In the genomic region with DNA sequence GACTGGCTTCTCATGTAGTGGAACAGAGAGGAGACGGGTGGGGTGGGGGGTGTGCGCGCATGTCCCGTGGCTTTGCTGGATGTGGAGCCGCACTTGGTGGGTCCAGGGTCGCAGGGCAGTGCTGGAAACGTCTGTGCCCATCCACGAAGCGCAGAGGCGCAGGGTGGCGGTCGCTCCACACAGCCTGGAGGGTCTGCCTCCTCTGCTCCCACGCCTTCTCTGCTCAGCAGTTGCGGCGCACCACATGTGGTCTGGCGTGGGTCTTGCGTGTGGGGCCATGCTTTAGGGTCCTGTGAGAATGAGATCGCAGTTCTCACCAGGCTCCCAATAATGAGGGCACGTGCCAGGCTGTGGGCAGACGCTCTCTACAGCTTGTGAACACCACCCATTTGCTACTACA, we compare ENCODE assay signal across 25 cellular contexts. TPM values are rescaled to one million over a fixed set of nuclear protein-coding genes. Genes with fewer than 3 reads are reported as not detected.
A peak's percentile ranks its signal among the peaks of the same experiment; 100 is the strongest.
DNase-seq lines count a peak whose midpoint lies in the region; ATAC-seq, FAIRE-seq and TF ChIP-seq lines count a peak whose summit lies in the region.
"Had no signal": no experiment of that assay in that cellular context is flagged by ENCODE, and none has a peak within 500 bp of the region (broad histone marks: within the 10 kb centered on the region; RNA-seq: fewer than 3 reads in every experiment).

No MANE protein-coding gene starts in this region.

- H3K27ac ChIP-seq in 22Rv1 (peak overlapping the region; percentile 58), fibroblast of lung (ENCODE audit: insufficient read depth, low read length) (no peak overlapping the region)

- H3K9me3 Mint-ChIP-seq in Caco-2 (ENCODE audit: unreplicated experiment) = no peaks in the 10 kb centered on the region
- H3K9me3 Mint-ChIP-seq: CD14-positive monocyte; CD4-positive, alpha-beta memory T cell; HFFc6; IgD-negative memory B cell had no signal

- H3K4me2 ChIP-seq in fibroblast of lung (ENCODE audit: extremely low read depth, insufficient read depth, low read length) = no peak overlapping the region

- H3K4me3 Mint-ChIP-seq in Caco-2 (ENCODE audit: unreplicated experiment) = no peak overlapping the region
- H3K4me3 Mint-ChIP-seq: CD14-positive monocyte; CD4-positive, alpha-beta memory T cell; HFFc6; IgD-negative memory B cell had no signal

- TF ChIP-seq CTCF in 22Rv1 (IDR thresholded peaks at IDR 0.05) (no peak), Caco-2 (IDR thresholded peaks at IDR 0.05; ENCODE audit: insufficient read depth in 1 of 2, low read depth in 1 of 2, low read length in 1 of 2, severe bottlenecking in 1 of 2, unreplicated experiment in 1 of 2) (no peak), bronchial epithelial cell (IDR thresholded peaks at IDR 0.05; ENCODE audit: insufficient read depth, low read length, severe bottlenecking) (no peak), fibroblast of lung (conservative IDR thresholded peaks at IDR 0.05 in 1 of 2, IDR thresholded peaks at IDR 0.05 in 1 of 2; ENCODE audit: low read depth in 1 of 2, low read length in 2 of 2) (no peak)

- CTCF ChIA-PET in Caco-2 (lab: Charles Lee) = no interaction called here

- peak overlapping the region; percentile 7 for H3K9ac ChIP-seq in fibroblast of lung (ENCODE audit: insufficient read depth, low read length)

- H4K20me1 ChIP-seq in fibroblast of lung (ENCODE audit: control insufficient read depth, extremely low read depth, insufficient read depth, low read length) = no peaks in the 10 kb centered on the region

- H3K36me3 ChIP-seq in Caco-2 (ENCODE audit: control insufficient read depth, insufficient read depth, low read length) (peaks cover 4% of the 10 kb centered on the region), bronchial epithelial cell (ENCODE audit: control insufficient read depth, insufficient read depth, low read length) (peaks cover 40% of the 10 kb centered on the region), fibroblast of lung (ENCODE audit: control insufficient read depth, insufficient read depth, low read length) (peaks cover 18% of the 10 kb centered on the region)

- no peak for DNase-seq in Caco-2
- no peak for DNase-seq in bronchial epithelial cell (ENCODE audit: low read depth)
- no peak for DNase-seq in fibroblast of lung (ENCODE audit: low read depth in 2 of 2)
- DNase-seq in effector CD8-positive, alpha-beta T cell (lab: John Stamatoyannopoulos, UW) = no peak
- no peak for DNase-seq in occipital lobe (lab: John Stamatoyannopoulos, UW)
- DNase-seq: ACHN; CD4-positive, alpha-beta memory T cell; DMS 273 treated with DMSO at 0.1 percent for 48 hours; DMS79; GDM1; GOT3; H7; HFFc6; KBM-7 had no signal

- no peaks in the 10 kb centered on the region for H3K79me2 ChIP-seq in fibroblast of lung (ENCODE audit: control insufficient read depth, insufficient read depth, low read length)

- no TSS peak for BruUV-seq in Caco-2 (replicated peaks; lab: Mats Ljungman, UMichigan)

- peak overlapping the region; percentile 7 for H3K27ac Mint-ChIP-seq in Caco-2 (ENCODE audit: unreplicated experiment)
- H3K27ac Mint-ChIP-seq: HFFc6, IgD-negative memory B cell had no signal

- POLR2A ChIA-PET in Caco-2 (lab: Charles Lee) = no interaction called here

- no peaks in the 10 kb centered on the region for H3K27me3 Mint-ChIP-seq in Caco-2 (ENCODE audit: insufficient read depth, unreplicated experiment)
- H3K27me3 Mint-ChIP-seq: CD4-positive, alpha-beta memory T cell; IgD-negative memory B cell had no signal

- H3K36me3 Mint-ChIP-seq in Caco-2 (ENCODE audit: insufficient read depth, unreplicated experiment) = peaks cover 83% of the 10 kb centered on the region
- H3K36me3 Mint-ChIP-seq: IgD-negative memory B cell had no signal

- no peaks in the 10 kb centered on the region for H3K9me3 ChIP-seq in Caco-2
- H3K9me3 ChIP-seq in fibroblast of lung (ENCODE audit: control insufficient read depth, insufficient read depth, low read depth, low read length) = no peaks in the 10 kb centered on the region

- intact Hi-C loops in Caco-2 (cut with micrococcal nuclease; ENCODE audit: unreplicated experiment) = loop anchor here (10.0 kb wide), 1 partner anchor 59 kb away; no protein-coding TSS in a partner anchor

- H3K27me3 ChIP-seq in Caco-2 (replicated peaks; ENCODE audit: control insufficient read depth, insufficient read depth, low read length) = no peaks in the 10 kb centered on the region
- H3K27me3 ChIP-seq in bronchial epithelial cell (ENCODE audit: control insufficient read depth, insufficient read depth, low read length) = no peaks in the 10 kb centered on the region
- H3K27me3 ChIP-seq in fibroblast of lung (ENCODE audit: control insufficient read depth, insufficient read depth, low read length) = no peaks in the 10 kb centered on the region

- FAIRE-seq in bronchial epithelial cell (lab: Jason Lieb, UNC) = peak; percentile 50
- FAIRE-seq: A204.1, GM12892, GM18507, HepG2 had no signal

- H3K4me1 Mint-ChIP-seq in Caco-2 (ENCODE audit: low read depth, unreplicated experiment) = no peaks in the 10 kb centered on the region
- H3K4me1 Mint-ChIP-seq: CD14-positive monocyte had no signal

- ATAC-seq in GM18517 (IDR thresholded peaks at IDR 0.05; ENCODE audit: unreplicated experiment) = no peak
- ATAC-seq: HCT116, HepG2 had no signal

- H3K4me3 ChIP-seq in Caco-2 (ENCODE audit: low read depth, low read length) (no peak overlapping the region), bronchial epithelial cell (ENCODE audit: low read depth, low read length) (no peak overlapping the region), fibroblast of lung (replicated peaks in 1 of 4; ENCODE audit: control extremely low read depth in 1 of 4, insufficient read depth in 1 of 4, low read depth in 3 of 4, low read length in 4 of 4) (no peak overlapping the region)

- H3K4me1 ChIP-seq in Caco-2 = peaks cover 11% of the 10 kb centered on the region
- no peaks in the 10 kb centered on the region for H3K4me1 ChIP-seq in fibroblast of lung (ENCODE audit: control insufficient read depth, extremely low read depth, insufficient read depth, low read length)

- no peak overlapping the region for H2AFZ ChIP-seq in fibroblast of lung (ENCODE audit: low read length)

RNA-seq across cellular contexts. Expression of a gene that starts 50.7 kb away (rescaled TPM):
- not detected in 2 replicates for total RNA-seq in Caco-2 (2022)
- total RNA-seq in bronchial epithelial cell = under 0.01 TPM in 1 of 2 replicates, not detected in the other
- not detected in 2 replicates for total RNA-seq in fibroblast of lung
- not detected in 2 replicates for polyA plus RNA-seq in fibroblast of lung
- polyA plus RNA-seq in fibroblast of lung (2012) = not detected in 2 replicates
- not detected in 2 replicates for polyA minus RNA-seq in fibroblast of lung (ENCODE audit: low replicate concordance)
- not detected for total RNA-seq in occipital lobe
- total RNA-seq: CD4-positive, alpha-beta memory T cell; Daoy; H7; HepG2; HFFc6 had no signal
- polyA plus RNA-seq: BJ, CD14-positive monocyte, HepG2, IgD-negative memory B cell had no signal
